In the genomic region with DNA sequence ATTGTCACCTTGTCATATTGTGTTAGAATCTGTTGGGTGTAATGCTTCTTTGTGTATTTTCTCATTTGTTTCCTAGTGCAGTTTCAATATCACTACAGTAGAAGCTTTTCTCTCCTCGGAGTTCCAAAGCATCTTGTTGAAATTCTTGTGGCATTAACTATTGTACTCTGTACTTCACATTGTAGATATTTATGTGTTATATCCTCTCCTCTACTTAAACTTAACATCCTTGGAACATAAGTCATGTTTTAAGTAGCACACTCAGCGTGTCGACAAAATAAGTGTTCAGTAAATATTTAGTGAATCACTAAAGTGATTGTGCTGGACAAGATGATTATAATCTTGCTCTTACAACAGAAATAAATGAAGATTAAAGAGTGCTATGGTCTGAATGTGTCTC, we compare ENCODE assay signal across 1 cellular context.
TF ChIP-seq lines count a peak whose summit lies in the region.

No MANE protein-coding gene starts in this region.

TF ChIP-seq in IMR-90, 13 proteins besides CTCF, POLR2A, EP300 and RAD21:
- TF ChIP-seq MXI1 (IDR thresholded peaks at IDR 0.05; ENCODE audit: borderline replicate concordance, low read depth, low read length) (no peak), RCOR1 (IDR thresholded peaks at IDR 0.05; ENCODE audit: insufficient replicate concordance, low read length) (no peak), NFE2L2 (IDR thresholded peaks at IDR 0.05; ENCODE audit: low read depth, low read length) (no peak), MAFK (IDR thresholded peaks at IDR 0.05; ENCODE audit: low read depth, low read length) (no peak), CEBPB (IDR thresholded peaks at IDR 0.05; ENCODE audit: low read depth, low read length) (no peak), MAZ (IDR thresholded peaks at IDR 0.05; ENCODE audit: borderline replicate concordance, low read depth, low read length) (no peak), SMC3 (IDR thresholded peaks at IDR 0.05; ENCODE audit: low read depth, low read length) (no peak), BHLHE40 (IDR thresholded peaks at IDR 0.05; ENCODE audit: low read depth, low read length) (no peak), RFX5 (IDR thresholded peaks at IDR 0.05; ENCODE audit: low read depth, low read length) (no peak), CHD1 (IDR thresholded peaks at IDR 0.05; ENCODE audit: low read depth, low read length) (no peak), FOS (IDR thresholded peaks at IDR 0.05; ENCODE audit: low read depth, low read length) (no peak)
- TF ChIP-seq, protein P1, sequence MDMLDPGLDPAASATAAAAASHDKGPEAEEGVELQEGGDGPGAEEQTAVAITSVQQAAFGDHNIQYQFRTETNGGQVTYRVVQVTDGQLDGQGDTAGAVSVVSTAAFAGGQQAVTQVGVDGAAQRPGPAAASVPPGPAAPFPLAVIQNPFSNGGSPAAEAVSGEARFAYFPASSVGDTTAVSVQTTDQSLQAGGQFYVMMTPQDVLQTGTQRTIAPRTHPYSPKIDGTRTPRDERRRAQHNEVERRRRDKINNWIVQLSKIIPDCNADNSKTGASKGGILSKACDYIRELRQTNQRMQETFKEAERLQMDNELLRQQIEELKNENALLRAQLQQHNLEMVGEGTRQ (IDR thresholded peaks at IDR 0.05; ENCODE audit: low read depth, low read length): no peak
- TF ChIP-seq, protein P2, sequence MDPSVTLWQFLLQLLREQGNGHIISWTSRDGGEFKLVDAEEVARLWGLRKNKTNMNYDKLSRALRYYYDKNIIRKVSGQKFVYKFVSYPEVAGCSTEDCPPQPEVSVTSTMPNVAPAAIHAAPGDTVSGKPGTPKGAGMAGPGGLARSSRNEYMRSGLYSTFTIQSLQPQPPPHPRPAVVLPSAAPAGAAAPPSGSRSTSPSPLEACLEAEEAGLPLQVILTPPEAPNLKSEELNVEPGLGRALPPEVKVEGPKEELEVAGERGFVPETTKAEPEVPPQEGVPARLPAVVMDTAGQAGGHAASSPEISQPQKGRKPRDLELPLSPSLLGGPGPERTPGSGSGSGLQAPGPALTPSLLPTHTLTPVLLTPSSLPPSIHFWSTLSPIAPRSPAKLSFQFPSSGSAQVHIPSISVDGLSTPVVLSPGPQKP (IDR thresholded peaks at IDR 0.05; ENCODE audit: borderline replicate concordance, low read depth, low read length): no peak
